In genomic region chr2:11407413-11407812, GRCh38 we compare ENCODE assay signal across 21 cellular contexts. TPM values are rescaled to one million over a fixed set of nuclear protein-coding genes. Genes with fewer than 3 reads are reported as not detected.
DNase-seq lines count a peak whose midpoint lies in the region; ATAC-seq and TF ChIP-seq lines count a peak whose summit lies in the region.
"Had no signal": no experiment of that assay in that cellular context is flagged by ENCODE, and none has a peak within 500 bp of the region (broad histone marks: within the 10 kb centered on the region; RNA-seq: fewer than 3 reads in every experiment).

No MANE protein-coding gene starts in this region.

- no peaks in the 10 kb centered on the region for H3K79me2 ChIP-seq in SK-N-SH (ENCODE audit: insufficient read depth)

- WGBS in SK-N-SH (ENCODE audit: low lambda C conversion rate) = 81% methylated on average over 6 of the region's 6 CpGs
- WGBS in esophagus squamous epithelium, 2 donors = 72 to 75% methylated on average over 6 of the region's 6 CpGs

- H4K20me1 ChIP-seq in SK-N-SH (ENCODE audit: insufficient read depth) = no peaks in the 10 kb centered on the region

- no peak for TF ChIP-seq EP300 in SK-N-SH (IDR thresholded peaks at IDR 0.05; ENCODE audit: borderline replicate concordance in 1 of 2, low read depth in 1 of 2, low read length in 1 of 2)

- H3K9me3 ChIP-seq in SK-N-SH (no peaks in the 10 kb centered on the region), esophagus squamous epithelium (no peaks in the 10 kb centered on the region), upper lobe of right lung (no peaks in the 10 kb centered on the region)

- TF ChIP-seq CTCF in SK-N-SH (IDR thresholded peaks at IDR 0.05) (no peak), esophagus squamous epithelium (IDR thresholded peaks at IDR 0.05) (no peak), upper lobe of right lung (IDR thresholded peaks at IDR 0.05) (no peak)

- peaks cover 4 to 18% of the 10 kb centered on the region in 2 experiments; a peak in 2 of 4 replicates for H3K4me1 ChIP-seq in SK-N-SH (ENCODE audit: control insufficient read depth in 1 of 2, insufficient read depth in 2 of 2, low read depth in 1 of 2, low read length in 1 of 2)
- H3K4me1 ChIP-seq in esophagus squamous epithelium = peaks cover 0 to 33% (median 3%) of the 10 kb centered on the region in 3 donors
- H3K4me1 ChIP-seq in rectal smooth muscle tissue (ENCODE audit: control insufficient read depth, insufficient read depth, low read length) = peaks cover 2% of the 10 kb centered on the region
- peaks cover 15% of the 10 kb centered on the region for H3K4me1 ChIP-seq in upper lobe of right lung

- CTCF ChIA-PET in SK-N-SH (lab: Yijun Ruan, JAX) = interaction anchor here (0.8 to 18.9 kb wide), 8 partner anchors 9 to 283 kb away, joined by 3 to 294 read pairs (median 4); a partner anchor contains a TSS

- no peaks in the 10 kb centered on the region for H3K27me3 ChIP-seq in SK-N-SH (ENCODE audit: insufficient read depth)
- H3K27me3 ChIP-seq in esophagus squamous epithelium = no peaks in the 10 kb centered on the region
- H3K27me3 ChIP-seq in rectal smooth muscle tissue (ENCODE audit: control insufficient read depth, insufficient read depth, low read length) = no peaks in the 10 kb centered on the region
- H3K27me3 ChIP-seq in upper lobe of right lung = no peaks in the 10 kb centered on the region

- no peak overlapping the region for H3K4me2 ChIP-seq in SK-N-SH

- ATAC-seq in SK-N-SH treated with all-trans-retinoic acid at 6 μM for 48 hours (no peak), upper lobe of right lung (no peak), GM18519 (IDR thresholded peaks at IDR 0.05; ENCODE audit: low FRiP score, unreplicated experiment) (no peak)
- ATAC-seq: left lobe of liver, Panc1 had no signal

- no peak overlapping the region for H3K9ac ChIP-seq in SK-N-SH
- no peak overlapping the region for H3K9ac ChIP-seq in rectal smooth muscle tissue (ENCODE audit: low read length)

- no peaks in the 10 kb centered on the region for H3K9me2 ChIP-seq in SK-N-SH

- POLR2A ChIA-PET in SK-N-SH (lab: Yijun Ruan, JAX) = no interaction called here

- H3K36me3 ChIP-seq in SK-N-SH (replicated peaks in 1 of 2; ENCODE audit: control insufficient read depth in 1 of 2, insufficient read depth in 2 of 2, low read length in 1 of 2) (no peaks in the 10 kb centered on the region), esophagus squamous epithelium (no peaks in the 10 kb centered on the region), rectal smooth muscle tissue (ENCODE audit: control insufficient read depth, insufficient read depth, low read length) (no peaks in the 10 kb centered on the region), upper lobe of right lung (no peaks in the 10 kb centered on the region)

- no peaks in the 10 kb centered on the region for H3F3A ChIP-seq in SK-N-SH (replicated peaks; ENCODE audit: insufficient read depth)

- no peak for TF ChIP-seq RAD21 in SK-N-SH (IDR thresholded peaks at IDR 0.05; ENCODE audit: low read length)

- DNase-seq in SK-N-SH (no peak), esophagus squamous epithelium (lab: John Stamatoyannopoulos, UW) (no peak), upper lobe of right lung (no peak), NCI-H2227 (lab: John Stamatoyannopoulos, UW; ENCODE audit: unreplicated experiment) (no peak), NCI-H1436 treated with DMSO at 0.1 percent for 48 hours (lab: John Stamatoyannopoulos, UW) (no peak)
- DNase-seq: activated B cell treated with CpG ODN at 0.5 μM for 24 hours; activated CD4-positive, alpha-beta memory T cell treated with anti-CD3 and anti-CD28 coated beads, Interleukin-2, amount 10 ng/mL, durations not matched to agents 7 days and 5 days; activated gamma-delta T cell treated with Interleukin-2 at 50 U/mL for 16 hours; central memory CD4-positive, alpha-beta T cell; effector CD4-positive, alpha-beta T cell; midbrain; NCI-H1092 treated with DMSO at 0.1 percent for 48 hours; NCI-H2081 treated with DMSO at 0.1 percent for 48 hours; NCI-H446 treated with DMSO at 0.1 percent for 48 hours; T-helper 9 cell had no signal

- no peak overlapping the region for H3K4me3 ChIP-seq in SK-N-SH (ENCODE audit: low read depth in 2 of 2, low read length in 1 of 2)
- no peak overlapping the region for H3K4me3 ChIP-seq in esophagus squamous epithelium
- H3K4me3 ChIP-seq in rectal smooth muscle tissue (ENCODE audit: low read length) = no peak overlapping the region
- no peak overlapping the region for H3K4me3 ChIP-seq in upper lobe of right lung

- H3K27ac ChIP-seq in SK-N-SH (ENCODE audit: low read depth in 2 of 2, low read length in 1 of 2) (no peak overlapping the region), esophagus squamous epithelium (peak overlapping the region; percentile 59 to 86 (median 78)), rectal smooth muscle tissue (ENCODE audit: low read depth, low read length) (peak overlapping the region; percentile 56), upper lobe of right lung (peak overlapping the region; percentile 62)
- H3K27ac ChIP-seq: 22Rv1 had no signal

- intact Hi-C loops in esophagus squamous epithelium (cut with DNase I) (no loop called here), upper lobe of right lung (cut with DNase I) (no loop called here)

- H2AFZ ChIP-seq in SK-N-SH (ENCODE audit: low read depth) = 0 out of 2 replicates have a peak overlapping the region, but pooled peaks have one; percentile 66

- no peak for TF ChIP-seq POLR2A in esophagus squamous epithelium (IDR thresholded peaks at IDR 0.05)

TF ChIP-seq in SK-N-SH, 30 proteins besides CTCF, POLR2A, EP300 and RAD21 (continues in another document):
- TF ChIP-seq SIN3A (IDR thresholded peaks at IDR 0.05; ENCODE audit: borderline replicate concordance, low read depth, low read length) = no peak
- TF ChIP-seq EZH2phosphoT487 (IDR thresholded peaks at IDR 0.05; ENCODE audit: borderline replicate concordance, low read depth) = no peak
- no peak for TF ChIP-seq RXRA (IDR thresholded peaks at IDR 0.05; ENCODE audit: borderline replicate concordance, low read depth)
- no peak for TF ChIP-seq IRF3 (IDR thresholded peaks at IDR 0.05; ENCODE audit: low read depth, low read length)
- TF ChIP-seq JUND (IDR thresholded peaks at IDR 0.05) = no peak
- TF ChIP-seq TCF12 (IDR thresholded peaks at IDR 0.05) = no peak
- TF ChIP-seq TEAD4 (IDR thresholded peaks at IDR 0.05; ENCODE audit: borderline replicate concordance, insufficient read depth) = no peak
- TF ChIP-seq GABPA (IDR thresholded peaks at IDR 0.05; ENCODE audit: low read depth) = no peak
- TF ChIP-seq SMC3 (IDR thresholded peaks at IDR 0.05; ENCODE audit: low read depth, low read length) = no peak
- TF ChIP-seq FOSL2 (IDR thresholded peaks at IDR 0.05; ENCODE audit: borderline replicate concordance, low read depth) = no peak

TF ChIP-seq in SK-N-SH treated with all-trans-retinoic acid at 6 μM for 48 hours, 23 proteins besides CTCF, POLR2A, EP300 and RAD21:
- TF ChIP-seq TCF4 (CRISPR knock-in tag; IDR thresholded peaks at IDR 0.05; ENCODE audit: borderline replicate concordance) = no peak
- TF ChIP-seq CREB5 (CRISPR knock-in tag; IDR thresholded peaks at IDR 0.05; ENCODE audit: low read depth) = no peak

RNA-seq across cellular contexts. Expression of gene E2F6, which starts 58.5 kb away (rescaled TPM):
- 15.3 and 19.7 TPM in 2 replicates for polyA plus RNA-seq in SK-N-SH (2012; rRNA removed)
- polyA plus RNA-seq in SK-N-SH (2012; cell fraction: cytosol; rRNA removed) = 18.9 and 19.2 TPM in 2 replicates
- 28.1 and 36.0 TPM in 2 replicates for polyA plus RNA-seq in SK-N-SH (2012; cell fraction: nucleus; rRNA removed)
- total RNA-seq in esophagus squamous epithelium (10 to 100 TPM in 2 of 4 donors, 1 to 10 TPM in 2; 3.6 to 14.5 (median 9.9) TPM), upper lobe of right lung (14.5 TPM)

Comparison
In these comparisons a context has a peak if more than half of its experiments do, and no peak if none do; other contexts are left out.
1. H3K27ac ChIP-seq: peak in esophagus squamous epithelium (4 of 4), rectal smooth muscle tissue (single experiment) and upper lobe of right lung (single experiment); none in SK-N-SH (0 of 2).